In genomic region chr3:73719877-73720276, GRCh38 we compare ENCODE assay signal across 1 cellular context.
TF ChIP-seq lines count a peak whose summit lies in the region.

No MANE protein-coding gene starts in this region.

TF ChIP-seq in SK-N-SH treated with all-trans-retinoic acid at 6 μM for 48 hours, 23 proteins besides CTCF, POLR2A, EP300 and RAD21 (continued from another document):
- TF ChIP-seq ZNF565 (CRISPR knock-in tag; conservative IDR thresholded peaks at IDR 0.05; ENCODE audit: low read depth) (no peak), SNAI2 (CRISPR knock-in tag; IDR thresholded peaks at IDR 0.05) (no peak), ZC3H10 (CRISPR knock-in tag; IDR thresholded peaks at IDR 0.05) (no peak), CSDC2 (CRISPR knock-in tag; IDR thresholded peaks at IDR 0.05) (no peak), ARNTL (CRISPR knock-in tag; IDR thresholded peaks at IDR 0.05; ENCODE audit: borderline replicate concordance, low read depth) (no peak), OSR1 (CRISPR knock-in tag; IDR thresholded peaks at IDR 0.05) (no peak), ZNF8 (CRISPR knock-in tag; IDR thresholded peaks at IDR 0.05) (no peak), ZFP30 (CRISPR knock-in tag; IDR thresholded peaks at IDR 0.05) (no peak)
- TF ChIP-seq, protein P1, sequence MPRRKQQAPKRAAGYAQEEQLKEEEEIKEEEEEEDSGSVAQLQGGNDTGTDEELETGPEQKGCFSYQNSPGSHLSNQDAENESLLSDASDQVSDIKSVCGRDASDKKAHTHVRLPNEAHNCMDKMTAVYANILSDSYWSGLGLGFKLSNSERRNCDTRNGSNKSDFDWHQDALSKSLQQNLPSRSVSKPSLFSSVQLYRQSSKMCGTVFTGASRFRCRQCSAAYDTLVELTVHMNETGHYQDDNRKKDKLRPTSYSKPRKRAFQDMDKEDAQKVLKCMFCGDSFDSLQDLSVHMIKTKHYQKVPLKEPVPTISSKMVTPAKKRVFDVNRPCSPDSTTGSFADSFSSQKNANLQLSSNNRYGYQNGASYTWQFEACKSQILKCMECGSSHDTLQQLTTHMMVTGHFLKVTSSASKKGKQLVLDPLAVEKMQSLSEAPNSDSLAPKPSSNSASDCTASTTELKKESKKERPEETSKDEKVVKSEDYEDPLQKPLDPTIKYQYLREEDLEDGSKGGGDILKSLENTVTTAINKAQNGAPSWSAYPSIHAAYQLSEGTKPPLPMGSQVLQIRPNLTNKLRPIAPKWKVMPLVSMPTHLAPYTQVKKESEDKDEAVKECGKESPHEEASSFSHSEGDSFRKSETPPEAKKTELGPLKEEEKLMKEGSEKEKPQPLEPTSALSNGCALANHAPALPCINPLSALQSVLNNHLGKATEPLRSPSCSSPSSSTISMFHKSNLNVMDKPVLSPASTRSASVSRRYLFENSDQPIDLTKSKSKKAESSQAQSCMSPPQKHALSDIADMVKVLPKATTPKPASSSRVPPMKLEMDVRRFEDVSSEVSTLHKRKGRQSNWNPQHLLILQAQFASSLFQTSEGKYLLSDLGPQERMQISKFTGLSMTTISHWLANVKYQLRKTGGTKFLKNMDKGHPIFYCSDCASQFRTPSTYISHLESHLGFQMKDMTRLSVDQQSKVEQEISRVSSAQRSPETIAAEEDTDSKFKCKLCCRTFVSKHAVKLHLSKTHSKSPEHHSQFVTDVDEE (CRISPR knock-in tag; IDR thresholded peaks at IDR 0.05), result no peak
